In the genomic region with DNA sequence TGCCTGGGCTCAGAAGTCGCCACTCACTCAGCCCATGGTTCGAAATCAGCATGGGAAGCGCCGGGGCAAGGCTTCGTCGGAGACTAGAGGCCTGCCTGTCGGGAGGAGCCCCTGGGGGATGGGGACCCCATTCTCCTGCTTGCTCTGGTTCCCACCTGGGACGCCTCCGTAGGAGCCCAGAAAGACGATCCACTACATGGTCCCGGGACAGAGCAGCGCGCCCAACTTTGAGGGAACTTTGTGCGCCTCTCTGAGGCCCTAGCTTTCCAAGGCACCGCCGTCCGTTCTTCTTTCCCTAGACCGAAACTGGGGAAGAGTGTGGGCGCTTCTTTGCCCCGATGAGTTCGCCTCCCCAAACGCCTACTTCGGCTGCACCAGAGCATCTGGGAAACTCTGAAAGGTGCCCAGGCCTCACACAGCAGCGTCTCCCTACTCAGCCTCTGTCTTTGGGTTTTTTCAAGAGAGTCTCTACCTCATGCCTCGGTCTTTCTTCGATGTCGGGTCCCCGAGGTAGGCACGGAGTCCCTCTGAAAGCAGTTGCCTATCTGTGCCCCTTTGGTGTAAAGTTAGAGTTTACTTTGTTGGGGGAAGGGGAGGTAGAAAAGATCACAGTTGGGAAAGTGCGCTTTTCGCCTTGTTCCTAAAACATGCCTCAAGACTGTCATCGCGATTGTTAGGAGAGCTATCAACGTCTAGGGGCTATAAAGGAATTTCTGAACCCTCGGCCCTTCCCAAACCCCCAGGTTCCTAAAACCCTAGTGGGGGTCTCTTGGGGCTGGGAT, we compare ENCODE assay signal across 14 cellular contexts. TPM values are rescaled to one million over a fixed set of nuclear protein-coding genes. Genes with fewer than 3 reads are reported as not detected.
A peak's percentile ranks its signal among the peaks of the same experiment; 100 is the strongest.
DNase-seq lines count a peak whose midpoint lies in the region; ATAC-seq, FAIRE-seq and TF ChIP-seq lines count a peak whose summit lies in the region.
"Had no signal": no experiment of that assay in that cellular context is flagged by ENCODE, and none has a peak within 500 bp of the region (broad histone marks: within the 10 kb centered on the region; RNA-seq: fewer than 3 reads in every experiment).

No MANE protein-coding gene starts in this region.

- H2BK15ac ChIP-seq in H1 (ENCODE audit: low read length) (no peak overlapping the region), mesendoderm (replicated peaks; ENCODE audit: low read depth) (no peak overlapping the region)

- H4K5ac ChIP-seq in H1 (ENCODE audit: insufficient read length, low read depth, low read length), result no peak overlapping the region
- no peak overlapping the region for H4K5ac ChIP-seq in mesendoderm (ENCODE audit: low read length)

- no peak overlapping the region for H2BK20ac ChIP-seq in H1 (ENCODE audit: low read length)

- H3K14ac ChIP-seq in H1 (ENCODE audit: insufficient read length), result no peak overlapping the region

- H3K23ac ChIP-seq in H1 (ENCODE audit: insufficient read length) (no peak overlapping the region), mesendoderm (ENCODE audit: low read length) (no peak overlapping the region)

- H3K36me3 ChIP-seq in HUES48 (ENCODE audit: control insufficient read depth, insufficient read depth, low read length) (no peaks in the 10 kb centered on the region), H1 (ENCODE audit: control insufficient read depth in 2 of 4, insufficient read depth in 4 of 4, low read length in 3 of 4) (no peaks in the 10 kb centered on the region), mesendoderm (ENCODE audit: control insufficient read depth, insufficient read depth, low read length) (no peaks in the 10 kb centered on the region), suprapubic skin (no peaks in the 10 kb centered on the region), adrenal gland (replicated peaks in 1 of 2) (no peaks in the 10 kb centered on the region)
- H3K36me3 ChIP-seq: cardiac muscle cell had no signal

- no peak for TF ChIP-seq RAD21 in H1 (IDR thresholded peaks at IDR 0.05 in 1 of 2, conservative IDR thresholded peaks at IDR 0.05 in 1 of 2; ENCODE audit: low read depth in 2 of 2, low read length in 2 of 2)

- no peak for TF ChIP-seq EP300 in H1 (IDR thresholded peaks at IDR 0.05; ENCODE audit: borderline replicate concordance in 1 of 2, low read depth in 2 of 2, low read length in 2 of 2)
- TF ChIP-seq EP300 in suprapubic skin (IDR thresholded peaks at IDR 0.05), result no peak

- H3K9ac ChIP-seq in HUES48 (ENCODE audit: low read depth, low read length), result no peak overlapping the region
- H3K9ac ChIP-seq in H1 (replicated peaks in 1 of 4; ENCODE audit: extremely low read depth in 1 of 4, low read depth in 3 of 4, low read length in 3 of 4), result no peak overlapping the region
- peak overlapping the region; percentile 33 for H3K9ac ChIP-seq in mesendoderm (ENCODE audit: low read length)

- H3K4me3 ChIP-seq in HUES48 (ENCODE audit: low read depth, low read length) (peak overlapping the region; percentile 89), H1 (ENCODE audit: extremely low read depth in 1 of 4, insufficient read depth in 2 of 4, low read depth in 3 of 4, low read length in 4 of 4) (peak overlapping the region; percentile 49 to 88 (median 74)), mesendoderm (ENCODE audit: low read length) (no peak overlapping the region), suprapubic skin (peak overlapping the region; percentile 52), adrenal gland (no peak overlapping the region)

- H4K91ac ChIP-seq in H1 (replicated peaks; ENCODE audit: insufficient read length, low read length), result no peak overlapping the region

- H4K8ac ChIP-seq in H1 (ENCODE audit: extremely low read depth, insufficient read depth, low read length) (no peak overlapping the region), mesendoderm (ENCODE audit: low read depth, low read length) (no peak overlapping the region)

- CTCF ChIA-PET in H1 (lab: Charles Lee; ENCODE audit: partially characterized antibody), result interaction anchor here (1.4 kb wide), 2 partner anchors 266 to 447 kb away, joined by 4 read pairs; no protein-coding TSS in a partner anchor

- H3K56ac ChIP-seq in H1 (replicated peaks; ENCODE audit: insufficient read length, low read depth, low read length) (no peak overlapping the region), mesendoderm (ENCODE audit: low read length) (peak overlapping the region; percentile 62)

- H3K79me2 ChIP-seq in H1 (ENCODE audit: control insufficient read depth in 1 of 2, insufficient read depth in 2 of 2, low read length in 2 of 2) (no peaks in the 10 kb centered on the region; a peak in 1 of 4 replicates), mesendoderm (ENCODE audit: control insufficient read depth, insufficient read depth, low read length) (no peaks in the 10 kb centered on the region)

- H3K4ac ChIP-seq in H1 (replicated peaks; ENCODE audit: insufficient read length, low read depth, low read length), result no peak overlapping the region
- H3K4ac ChIP-seq in mesendoderm (ENCODE audit: low read depth, low read length), result no peak overlapping the region

- H3K18ac ChIP-seq in H1 (ENCODE audit: extremely low read depth, low read length) (peak overlapping the region; percentile 65; the same call in 1 of the 2 replicates), mesendoderm (ENCODE audit: low read length) (peak overlapping the region; percentile 14)

- TF ChIP-seq CTCF in H1 (IDR thresholded peaks at IDR 0.05; ENCODE audit: control extremely low read depth in 1 of 3, insufficient read depth in 1 of 3, low read depth in 1 of 3, low read length in 3 of 3) (no peak), suprapubic skin (IDR thresholded peaks at IDR 0.05) (no peak), adrenal gland (IDR thresholded peaks at IDR 0.05) (no peak)

- H2BK120ac ChIP-seq in H1 (replicated peaks; ENCODE audit: low read depth, low read length) (no peak overlapping the region), mesendoderm (ENCODE audit: low read depth, low read length) (no peak overlapping the region)

- peak in 1 of 2 experiments; percentile 71 for DNase-seq in H1 (ENCODE audit: low read depth in 1 of 2, low spot score in 2 of 2)
- DNase-seq in mesendoderm, result peak; percentile 55
- no peak for DNase-seq in suprapubic skin (ENCODE audit: low spot score in 2 of 2)
- no peak for DNase-seq in ureter (ENCODE audit: low spot score)
- no peak for DNase-seq in adrenal gland
- DNase-seq: DMS 273 treated with DMSO at 0.1 percent for 48 hours, NCI-H1048, NCI-H524, SHP77 treated with DMSO at 0.1 percent for 48 hours had no signal

- peak overlapping the region; percentile 93 for H2BK12ac ChIP-seq in H1 (ENCODE audit: low read depth, low read length)

- H2AFZ ChIP-seq in H1 (ENCODE audit: low read length), result no peak overlapping the region

- WGBS in H1 (ENCODE audit: extremely low coverage in 1 of 2, insufficient coverage in 1 of 2, insufficient read length in 1 of 2, insufficient replicate concordance in 2 of 2, low coverage in 1 of 2, low lambda C conversion rate in 2 of 2, missing lambda C conversion rate in 1 of 2), 2 experiments, result 2% methylated on average over 35 of the region's 35 CpGs; no CpG with 5 or more reads in 1 of the 2 experiments
- no CpG with 5 or more reads among the region's 35 CpGs for WGBS in mesendoderm (ENCODE audit: extremely low coverage, insufficient coverage, low lambda C conversion rate)
- 15% methylated on average over 22 of the region's 35 CpGs for WGBS in suprapubic skin
- WGBS in adrenal gland, 4 donors, result 27 to 37% (median 32%) methylated on average over 33 to 35 of the region's 35 CpGs

- intact Hi-C loops in adrenal gland (cut with DNase I), result no loop called here

- FAIRE-seq in H1 (lab: Jason Lieb, UNC), result peak; percentile 80
- FAIRE-seq: GM12892 had no signal

- ATAC-seq in HG03460 (IDR thresholded peaks at IDR 0.05; ENCODE audit: unreplicated experiment), result no peak

- H3K27me3 ChIP-seq in HUES48 (ENCODE audit: control insufficient read depth, insufficient read depth, low read length) (peaks cover 83% of the 10 kb centered on the region), H1 (replicated peaks in 1 of 4; ENCODE audit: control insufficient read depth in 3 of 4, extremely low read depth in 1 of 4, insufficient read depth in 3 of 4, low read length in 3 of 4) (peaks cover 16 to 67% (median 55%) of the 10 kb centered on the region in 4 experiments; a peak in 6 of 7 replicates), mesendoderm (ENCODE audit: insufficient read depth, low read length, poor library complexity) (peaks cover 31% of the 10 kb centered on the region), suprapubic skin (peaks cover 97% of the 10 kb centered on the region), adrenal gland (peaks cover 97% of the 10 kb centered on the region)

- TF ChIP-seq POLR2A in H1 (IDR thresholded peaks at IDR 0.05; ENCODE audit: control extremely low read depth in 1 of 2, low read depth in 2 of 2, low read length in 2 of 2) (no peak), suprapubic skin (IDR thresholded peaks at IDR 0.05) (no peak), adrenal gland (IDR thresholded peaks at IDR 0.05) (no peak)

- H2AK5ac ChIP-seq in H1 (ENCODE audit: low read depth, low read length) (no peak overlapping the region), mesendoderm (ENCODE audit: low read length) (no peak overlapping the region)

- H3K27ac ChIP-seq in HUES48 (ENCODE audit: low read depth, low read length) (no peak overlapping the region), H1 (ENCODE audit: low read depth, low read length) (no peak overlapping the region), mesendoderm (ENCODE audit: low read depth, low read length) (no peak overlapping the region), suprapubic skin (no peak overlapping the region), adrenal gland (no peak overlapping the region)
- H3K27ac ChIP-seq: cardiac muscle cell, HL-60 had no signal

- H3K4me1 ChIP-seq in HUES48 (ENCODE audit: control insufficient read depth, insufficient read depth, low read length), result peaks cover 61% of the 10 kb centered on the region
- peaks cover 2 to 16% (median 11%) of the 10 kb centered on the region in 4 experiments for H3K4me1 ChIP-seq in H1 (replicated peaks in 1 of 4; ENCODE audit: control insufficient read depth in 3 of 4, insufficient read depth in 4 of 4, low read length in 3 of 4)
- peaks cover 8% of the 10 kb centered on the region for H3K4me1 ChIP-seq in mesendoderm (ENCODE audit: control insufficient read depth, low read depth, low read length)
- peaks cover 44% of the 10 kb centered on the region for H3K4me1 ChIP-seq in suprapubic skin
- peaks cover 0 to 27% of the 10 kb centered on the region in 2 donors for H3K4me1 ChIP-seq in adrenal gland (replicated peaks in 1 of 2)

- H3K79me1 ChIP-seq in H1 (ENCODE audit: low read depth, low read length) (no peaks in the 10 kb centered on the region; the same call in 1 of the 2 replicates), mesendoderm (ENCODE audit: low read length) (no peaks in the 10 kb centered on the region)

- POLR2A ChIA-PET in H1 (lab: Charles Lee; ENCODE audit: partially characterized antibody), result no interaction called here

- peaks cover 38% of the 10 kb centered on the region for H3K23me2 ChIP-seq in H1 (ENCODE audit: low read depth, low read length)

- peak overlapping the region; percentile 83 to 98 for H3K4me2 ChIP-seq in H1 (ENCODE audit: insufficient read depth in 1 of 2, low read depth in 2 of 2, low read length in 2 of 2)
- H3K4me2 ChIP-seq in mesendoderm (ENCODE audit: low read length), result peak overlapping the region; percentile 100

- H3K9me3 ChIP-seq in HUES48 (ENCODE audit: control insufficient read depth, insufficient read depth, low read length) (no peaks in the 10 kb centered on the region), H1 (ENCODE audit: insufficient read depth in 2 of 2, low read depth in 1 of 2, low read length in 1 of 2) (no peaks in the 10 kb centered on the region), suprapubic skin (no peaks in the 10 kb centered on the region), adrenal gland (replicated peaks in 1 of 3) (no peaks in the 10 kb centered on the region)

- H4K20me1 ChIP-seq in H1 (replicated peaks in 1 of 2; ENCODE audit: control insufficient read depth in 1 of 2, insufficient read depth in 2 of 2, low read length in 2 of 2), result peaks cover 0 to 2% of the 10 kb centered on the region in 2 experiments

- H2BK5ac ChIP-seq in H1 (ENCODE audit: low read depth, low read length), result peak overlapping the region; percentile 26; the same call in 1 of the 2 replicates
- no peak overlapping the region for H2BK5ac ChIP-seq in mesendoderm (ENCODE audit: low read length)

RNA-seq across cellular contexts. Expression of a gene that starts 14.0 kb away (rescaled TPM):
- total RNA-seq in H1 (2021; fragmentation: NEBNext Ultra II Directional; extraction: Animal tissue kit (Norgen Biotek cat#: 25700)), result 11.6 and 11.7 TPM in 2 replicates
- polyA plus RNA-seq in H1 (2011; rRNA removed), result 1.7 and 2.1 TPM in 2 replicates
- polyA plus RNA-seq in H1 (2011; cell fraction: cytosol; rRNA removed), result 2.4 TPM
- polyA plus RNA-seq in H1 (2011; cell fraction: nucleus; rRNA removed), result 4.2 TPM
- 1.9 to 4.9 TPM (median 2.8 TPM) in 4 replicates for polyA plus RNA-seq in H1 (2012, experiment 1 of 2)
- polyA plus RNA-seq in H1 (2012, experiment 2 of 2), result 0.30 TPM
- polyA plus RNA-seq in H1 (2013, experiment 1 of 2), result 8.1 TPM
- polyA plus RNA-seq in H1 (2013, experiment 2 of 2), result 8.4 TPM
- 6.8 and 9.6 TPM in 2 replicates for polyA minus RNA-seq in H1 (2011; rRNA and poly(A)+ RNA removed)
- 3.2 TPM for polyA minus RNA-seq in H1 (2011; cell fraction: cytosol; rRNA and poly(A)+ RNA removed)
- 18.6 TPM for polyA minus RNA-seq in H1 (2011; cell fraction: nucleus; rRNA and poly(A)+ RNA removed)
- polyA plus RNA-seq in mesendoderm (2013, experiment 1 of 2), result 6.5 TPM
- 6.7 TPM for polyA plus RNA-seq in mesendoderm (2013, experiment 2 of 2)
- total RNA-seq in suprapubic skin, result 1 to 10 TPM in 2 of 4 donors, under 1 TPM in 2; 0.49 to 3.3 (median 0.96) TPM
- total RNA-seq in ureter, result 5.9 TPM
- total RNA-seq in adrenal gland, result 10 to 100 TPM in 1 of 8 donors, 1 to 10 TPM in 3, under 1 TPM in 4; 0.46 to 17.3 (median 1.0) TPM
- under 1 TPM; 0.40 to 0.93 (median 0.40) TPM for polyA plus RNA-seq in adrenal gland
- polyA plus RNA-seq: cardiac muscle cell had no signal

Comparison
In these comparisons a context has a peak if more than half of its experiments do, and no peak if none do; other contexts are left out.
1. H3K4me3 ChIP-seq: peak in HUES48 (single experiment), H1 (4 of 4) and suprapubic skin (single experiment); none in mesendoderm (single experiment) and adrenal gland (0 of 4).